8 cellular contexts compared by ENCODE assay signal in the genomic region with DNA sequence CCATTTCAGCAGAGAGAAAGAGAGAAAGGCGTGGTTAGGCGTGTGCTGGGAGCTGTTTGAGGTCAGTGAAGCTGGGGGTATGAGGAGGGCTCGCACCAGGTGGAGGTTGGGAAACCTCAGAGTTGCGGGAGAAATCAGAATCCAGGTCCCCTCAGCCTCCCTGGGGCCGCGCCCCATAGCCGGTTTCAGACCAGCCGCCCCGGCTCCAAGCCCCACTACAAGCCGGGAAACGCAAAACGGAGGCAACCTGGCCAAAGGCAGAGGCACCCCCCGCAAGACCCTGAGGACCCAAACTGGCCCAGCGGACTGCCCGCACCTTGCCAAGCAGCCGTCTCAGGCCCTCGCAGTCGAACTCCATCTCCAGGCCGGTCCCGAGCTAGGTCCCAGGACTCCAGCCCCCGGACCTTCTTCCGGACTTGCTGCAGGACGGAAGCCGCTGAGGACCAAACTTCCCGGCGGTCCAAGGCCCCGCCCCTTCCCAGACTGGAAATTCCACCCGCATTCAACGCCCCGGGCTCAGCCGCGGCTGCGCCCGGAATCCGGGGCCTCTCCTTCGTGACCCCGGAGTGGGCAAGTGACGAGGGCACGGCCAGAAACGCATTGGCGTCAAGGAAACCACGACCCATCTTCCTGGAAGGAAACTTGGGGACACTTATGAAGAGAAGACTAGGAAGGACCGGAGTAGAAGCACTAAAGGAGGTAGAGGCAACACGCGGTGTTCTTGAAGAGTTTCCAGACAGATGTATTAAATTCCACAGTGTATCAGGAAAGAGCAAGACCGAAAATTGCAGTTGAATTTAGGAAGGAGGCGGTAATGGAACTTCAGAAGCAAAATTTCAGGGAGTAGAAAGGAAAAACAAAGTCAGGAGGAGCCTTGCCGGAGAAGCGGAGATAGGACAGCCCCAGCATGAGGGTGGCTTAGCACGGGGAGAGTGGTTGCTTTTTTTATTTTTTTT. TPM values are rescaled to one million over a fixed set of nuclear protein-coding genes. Genes with fewer than 3 reads are reported as not detected.
DNase-seq lines count a peak whose midpoint lies in the region; ATAC-seq and TF ChIP-seq lines count a peak whose summit lies in the region.

UEVLD (minus strand) TSS at position 438 of the 956 bp plus-strand sequence; CDS start at position 358, 80 bp downstream.

- H3K4me3 Mint-ChIP-seq in osteocyte (ENCODE audit: unreplicated experiment): no peak within 1 kb of the TSS

- no peak for TF ChIP-seq POLR2A in testis (IDR thresholded peaks at IDR 0.05)

- H4K20me1 ChIP-seq in DOHH2 (ENCODE audit: control insufficient read depth, insufficient read depth, low read depth, low read length): no peaks in the 10 kb centered on the region

- no peaks in the 10 kb centered on the region for H3K36me3 Mint-ChIP-seq in osteocyte (ENCODE audit: unreplicated experiment)

- no peaks in the 10 kb centered on the region for H3K9me3 Mint-ChIP-seq in osteocyte (ENCODE audit: unreplicated experiment)

- no peaks in the 10 kb centered on the region; the same call in 1 of the 2 replicates for H3K36me3 ChIP-seq in DOHH2 (ENCODE audit: control insufficient read depth, low read length)
- no peaks in the 10 kb centered on the region for H3K36me3 ChIP-seq in testis (ENCODE audit: low read depth, missing control alignments)

- peak within 1 kb of the TSS; percentile 82 for H3K4me3 ChIP-seq in DOHH2 (ENCODE audit: low read length)
- peak within 1 kb of the TSS; percentile 84 to 91 for H3K4me3 ChIP-seq in testis

- H3K27ac Mint-ChIP-seq in osteocyte (ENCODE audit: unreplicated experiment): no peak within 1 kb of the TSS

- DNase-seq in Kasumi-1 (lab: John Stamatoyannopoulos, UW) (peak; percentile 50 to 63), SKM-1 (lab: John Stamatoyannopoulos, UW; ENCODE audit: unreplicated experiment) (peak; percentile 46), Right ventricle myocardium inferior (ENCODE audit: missing footprints) (peak; percentile 93), osteocyte (ENCODE audit: extremely low spot score, unreplicated experiment) (peak; percentile 96), testis (peak; percentile 93)
- DNase-seq in activated naive CD8-positive, alpha-beta T cell treated with anti-CD3 and anti-CD28 coated beads, Interleukin-2, amount 50 U/mL, for 16 hours (ENCODE audit: low read depth, low spot score): peak; percentile 17

- H3F3A ChIP-seq in DOHH2 (ENCODE audit: control insufficient read depth, insufficient read depth): no peaks in the 10 kb centered on the region

- intact Hi-C loops in Right ventricle myocardium inferior (cut with DNase I) (loop anchor here (1.0 to 5.0 kb wide), 3 partner anchors 46 to 144 kb away; partner anchors contain the start of genes SPTY2D1 and TMEM86A), testis (cut with DNase I; ENCODE audit: low total_unique reads) (loop anchor here (10.0 kb wide), 1 partner anchor 46 kb away; the partner anchor contains the start of gene SPTY2D1)

- TF ChIP-seq CTCF in DOHH2 (IDR thresholded peaks at IDR 0.05; ENCODE audit: low read depth, low read length, poor library complexity, severe bottlenecking) (no peak), osteocyte (IDR thresholded peaks at IDR 0.05) (no peak), testis (IDR thresholded peaks at IDR 0.05) (no peak)

- H3K4me2 ChIP-seq in DOHH2 (ENCODE audit: low read length): peak within 1 kb of the TSS; percentile 72

- peak; percentile 55 for ATAC-seq in GM21619 (IDR thresholded peaks at IDR 0.05; ENCODE audit: unreplicated experiment)
- ATAC-seq in Right ventricle myocardium inferior: peak; percentile 98

- no peaks in the 10 kb centered on the region for H3K9me2 ChIP-seq in DOHH2 (replicated peaks; ENCODE audit: control insufficient read depth, low read length)

- peaks cover 4% of the 10 kb centered on the region for H3K4me1 Mint-ChIP-seq in osteocyte (ENCODE audit: unreplicated experiment)

- H3K9me3 ChIP-seq in DOHH2 (ENCODE audit: control insufficient read depth, insufficient read depth, low read length): no peaks in the 10 kb centered on the region
- no peaks in the 10 kb centered on the region for H3K9me3 ChIP-seq in testis

- H3K27ac ChIP-seq in DOHH2 (ENCODE audit: low read depth, low read length) (peak within 1 kb of the TSS; percentile 14), testis (peak within 1 kb of the TSS; percentile 77 to 80)

- WGBS in testis, 2 donors: 1% methylated on average over 21 to 50 of the region's 50 CpGs

- peaks cover 68% of the 10 kb centered on the region for H3K79me2 ChIP-seq in DOHH2 (ENCODE audit: control insufficient read depth, low read length)

- H3K27me3 Mint-ChIP-seq in osteocyte (ENCODE audit: unreplicated experiment): no peaks in the 10 kb centered on the region

- H3K27me3 ChIP-seq in DOHH2 (ENCODE audit: control insufficient read depth, low read length): no peaks in the 10 kb centered on the region
- H3K27me3 ChIP-seq in testis: no peaks in the 10 kb centered on the region

- H3K4me1 ChIP-seq in DOHH2 (ENCODE audit: control insufficient read depth, low read length) (peaks cover 30% of the 10 kb centered on the region), testis (peaks cover 23% of the 10 kb centered on the region)

RNA-seq across cellular contexts. Expression of gene UEVLD, which starts in this region (rescaled TPM):
- total RNA-seq in Right ventricle myocardium inferior (18.0 TPM), osteocyte (21.2 and 24.5 TPM in 2 replicates), testis (10 to 100 TPM; 21.9 to 25.7 TPM)
- 15.1 TPM for polyA plus RNA-seq in testis (ENCODE audit: insufficient read depth, low read depth, low replicate concordance)

Comparison
In these comparisons a context has a peak if more than half of its experiments do, and no peak if none do; other contexts are left out.
1. Peak in every context shown above with its lines: DNase-seq, ATAC-seq, H3K4me3 ChIP-seq and H3K27ac ChIP-seq.
2. DNase-seq: peak in every context shown above with its lines; median percentile 96 in osteocyte; 93 in Right ventricle myocardium inferior; 93 in testis; 56 in Kasumi-1; 46 in SKM-1; 17 in activated naive CD8-positive, alpha-beta T cell treated with anti-CD3 and anti-CD28 coated beads, Interleukin-2, amount 50 U/mL, for 16 hours.